Comparison of ENCODE assay signal across 1 cellular context in genomic region chr4:26145212-26145611, GRCh38.
TF ChIP-seq lines count a peak whose summit lies in the region.

No MANE protein-coding gene starts in this region.

TF ChIP-seq in HepG2, 621 proteins besides CTCF, POLR2A, EP300 and RAD21 (continued from another document):
- TF ChIP-seq SNAPC4 (CRISPR knock-in tag; IDR thresholded peaks at IDR 0.05) (no peak), PCBP1 (IDR thresholded peaks at IDR 0.05; ENCODE audit: borderline replicate concordance, low read depth, low read length) (no peak), SATB2 (CRISPR knock-in tag; IDR thresholded peaks at IDR 0.05) (no peak), ARNT2 (CRISPR knock-in tag; IDR thresholded peaks at IDR 0.05; ENCODE audit: low read depth) (no peak), CCAR2 (optimal IDR thresholded peaks at IDR 0.05; ENCODE audit: low read depth, low read length) (no peak), CREM (IDR thresholded peaks at IDR 0.05) (0 out of 2 replicates have a peak, but pooled peaks have one; percentile 29), CREM (CRISPR knock-in tag; IDR thresholded peaks at IDR 0.05) (no peak), SOX13 (IDR thresholded peaks at IDR 0.05) (no peak), SOX13 (CRISPR knock-in tag; conservative IDR thresholded peaks at IDR 0.05 in 1 of 2, IDR thresholded peaks at IDR 0.05 in 1 of 2) (peak in 1 of 2 experiments; percentile 41; a peak in 1 of 4 replicates), HOMEZ (CRISPR knock-in tag; IDR thresholded peaks at IDR 0.05; ENCODE audit: low read depth) (no peak), E2F2 (CRISPR knock-in tag; IDR thresholded peaks at IDR 0.05; ENCODE audit: borderline replicate concordance) (no peak), ZNF224 (CRISPR knock-in tag; IDR thresholded peaks at IDR 0.05) (no peak), MXD1 (CRISPR knock-in tag; IDR thresholded peaks at IDR 0.05) (no peak), ZNF83 (CRISPR knock-in tag; IDR thresholded peaks at IDR 0.05; ENCODE audit: borderline replicate concordance) (no peak), FOXK1 (CRISPR knock-in tag; IDR thresholded peaks at IDR 0.05; ENCODE audit: borderline replicate concordance, low read depth) (no peak), STAG1 (CRISPR knock-in tag; IDR thresholded peaks at IDR 0.05) (no peak), PRPF4 (IDR thresholded peaks at IDR 0.05; ENCODE audit: low read depth, low read length, poor library complexity, severe bottlenecking) (no peak)
- TF ChIP-seq, protein P1, sequence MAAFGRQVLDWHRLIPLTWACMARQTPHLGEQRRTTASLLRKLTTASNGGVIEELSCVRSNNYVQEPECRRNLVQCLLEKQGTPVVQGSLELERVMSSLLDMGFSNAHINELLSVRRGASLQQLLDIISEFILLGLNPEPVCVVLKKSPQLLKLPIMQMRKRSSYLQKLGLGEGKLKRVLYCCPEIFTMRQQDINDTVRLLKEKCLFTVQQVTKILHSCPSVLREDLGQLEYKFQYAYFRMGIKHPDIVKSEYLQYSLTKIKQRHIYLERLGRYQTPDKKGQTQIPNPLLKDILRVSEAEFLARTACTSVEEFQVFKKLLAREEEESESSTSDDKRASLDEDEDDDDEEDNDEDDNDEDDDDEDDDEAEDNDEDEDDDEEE (CRISPR knock-in tag; IDR thresholded peaks at IDR 0.05) = no peak
- TF ChIP-seq, protein P2, sequence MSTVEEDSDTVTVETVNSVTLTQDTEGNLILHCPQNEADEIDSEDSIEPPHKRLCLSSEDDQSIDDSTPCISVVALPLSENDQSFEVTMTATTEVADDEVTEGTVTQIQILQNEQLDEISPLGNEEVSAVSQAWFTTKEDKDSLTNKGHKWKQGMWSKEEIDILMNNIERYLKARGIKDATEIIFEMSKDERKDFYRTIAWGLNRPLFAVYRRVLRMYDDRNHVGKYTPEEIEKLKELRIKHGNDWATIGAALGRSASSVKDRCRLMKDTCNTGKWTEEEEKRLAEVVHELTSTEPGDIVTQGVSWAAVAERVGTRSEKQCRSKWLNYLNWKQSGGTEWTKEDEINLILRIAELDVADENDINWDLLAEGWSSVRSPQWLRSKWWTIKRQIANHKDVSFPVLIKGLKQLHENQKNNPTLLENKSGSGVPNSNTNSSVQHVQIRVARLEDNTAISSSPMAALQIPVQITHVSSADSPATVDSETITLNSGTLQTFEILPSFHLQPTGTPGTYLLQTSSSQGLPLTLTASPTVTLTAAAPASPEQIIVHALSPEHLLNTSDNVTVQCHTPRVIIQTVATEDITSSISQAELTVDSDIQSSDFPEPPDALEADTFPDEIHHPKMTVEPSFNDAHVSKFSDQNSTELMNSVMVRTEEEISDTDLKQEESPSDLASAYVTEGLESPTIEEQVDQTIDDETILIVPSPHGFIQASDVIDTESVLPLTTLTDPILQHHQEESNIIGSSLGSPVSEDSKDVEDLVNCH (CRISPR knock-in tag; IDR thresholded peaks at IDR 0.05) = no peak
- TF ChIP-seq, protein P3, sequence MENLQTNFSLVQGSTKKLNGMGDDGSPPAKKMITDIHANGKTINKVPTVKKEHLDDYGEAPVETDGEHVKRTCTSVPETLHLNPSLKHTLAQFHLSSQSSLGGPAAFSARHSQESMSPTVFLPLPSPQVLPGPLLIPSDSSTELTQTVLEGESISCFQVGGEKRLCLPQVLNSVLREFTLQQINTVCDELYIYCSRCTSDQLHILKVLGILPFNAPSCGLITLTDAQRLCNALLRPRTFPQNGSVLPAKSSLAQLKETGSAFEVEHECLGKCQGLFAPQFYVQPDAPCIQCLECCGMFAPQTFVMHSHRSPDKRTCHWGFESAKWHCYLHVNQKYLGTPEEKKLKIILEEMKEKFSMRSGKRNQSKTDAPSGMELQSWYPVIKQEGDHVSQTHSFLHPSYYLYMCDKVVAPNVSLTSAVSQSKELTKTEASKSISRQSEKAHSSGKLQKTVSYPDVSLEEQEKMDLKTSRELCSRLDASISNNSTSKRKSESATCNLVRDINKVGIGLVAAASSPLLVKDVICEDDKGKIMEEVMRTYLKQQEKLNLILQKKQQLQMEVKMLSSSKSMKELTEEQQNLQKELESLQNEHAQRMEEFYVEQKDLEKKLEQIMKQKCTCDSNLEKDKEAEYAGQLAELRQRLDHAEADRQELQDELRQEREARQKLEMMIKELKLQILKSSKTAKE (CRISPR knock-in tag; IDR thresholded peaks at IDR 0.05; ENCODE audit: borderline replicate concordance) = no peak
- TF ChIP-seq, protein P4, sequence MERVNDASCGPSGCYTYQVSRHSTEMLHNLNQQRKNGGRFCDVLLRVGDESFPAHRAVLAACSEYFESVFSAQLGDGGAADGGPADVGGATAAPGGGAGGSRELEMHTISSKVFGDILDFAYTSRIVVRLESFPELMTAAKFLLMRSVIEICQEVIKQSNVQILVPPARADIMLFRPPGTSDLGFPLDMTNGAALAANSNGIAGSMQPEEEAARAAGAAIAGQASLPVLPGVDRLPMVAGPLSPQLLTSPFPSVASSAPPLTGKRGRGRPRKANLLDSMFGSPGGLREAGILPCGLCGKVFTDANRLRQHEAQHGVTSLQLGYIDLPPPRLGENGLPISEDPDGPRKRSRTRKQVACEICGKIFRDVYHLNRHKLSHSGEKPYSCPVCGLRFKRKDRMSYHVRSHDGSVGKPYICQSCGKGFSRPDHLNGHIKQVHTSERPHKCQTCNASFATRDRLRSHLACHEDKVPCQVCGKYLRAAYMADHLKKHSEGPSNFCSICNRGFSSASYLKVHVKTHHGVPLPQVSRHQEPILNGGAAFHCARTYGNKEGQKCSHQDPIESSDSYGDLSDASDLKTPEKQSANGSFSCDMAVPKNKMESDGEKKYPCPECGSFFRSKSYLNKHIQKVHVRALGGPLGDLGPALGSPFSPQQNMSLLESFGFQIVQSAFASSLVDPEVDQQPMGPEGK (CRISPR knock-in tag; IDR thresholded peaks at IDR 0.05) = 0 out of 2 replicates have a peak, but pooled peaks have one; percentile 27
